ENCODE assay signal across 19 cellular contexts in genomic region chr2:10576456-10576855, GRCh38.
DNase-seq lines count a peak whose midpoint lies in the region; ATAC-seq, FAIRE-seq and TF ChIP-seq lines count a peak whose summit lies in the region.
"Had no signal": no experiment of that assay in that cellular context is flagged by ENCODE, and none has a peak within 500 bp of the region (broad histone marks: within the 10 kb centered on the region; RNA-seq: fewer than 3 reads in every experiment).

No MANE protein-coding gene starts in this region.

- intact Hi-C loops in Caco-2 (cut with micrococcal nuclease; ENCODE audit: unreplicated experiment) = no loop called here

- H3F3A ChIP-seq in GM23248 (ENCODE audit: insufficient read depth) = peaks cover 17% of the 10 kb centered on the region; the same call in 1 of the 2 replicates

- H3K27ac Mint-ChIP-seq in Caco-2 (ENCODE audit: unreplicated experiment) = no peak overlapping the region
- H3K27ac Mint-ChIP-seq: CD4-positive, alpha-beta memory T cell had no signal

- H3K4me1 ChIP-seq in GM23248 (ENCODE audit: insufficient read depth) (peaks cover 15% of the 10 kb centered on the region), keratinocyte (ENCODE audit: control insufficient read depth, extremely low read depth, insufficient read depth, low read length) (peaks cover 43% of the 10 kb centered on the region), Caco-2 (no peaks in the 10 kb centered on the region)

- peaks cover 34% of the 10 kb centered on the region for H3K36me3 ChIP-seq in GM23248 (ENCODE audit: low read depth)
- H3K36me3 ChIP-seq in keratinocyte (ENCODE audit: control insufficient read depth in 2 of 2, extremely low read depth in 1 of 2, insufficient read depth in 2 of 2, low read length in 2 of 2) = peaks cover 10 to 27% of the 10 kb centered on the region in 2 experiments
- H3K36me3 ChIP-seq in Caco-2 (ENCODE audit: control insufficient read depth, insufficient read depth, low read length) = peaks cover 2% of the 10 kb centered on the region

- POLR2A ChIA-PET in Caco-2 (lab: Charles Lee) = no interaction called here

- CTCF ChIA-PET in Caco-2 (lab: Charles Lee) = no interaction called here

- TF ChIP-seq CTCF in keratinocyte (optimal IDR thresholded peaks at IDR 0.05 in 1 of 3, IDR thresholded peaks at IDR 0.05 in 1 of 3, conservative IDR thresholded peaks at IDR 0.05 in 1 of 3; ENCODE audit: extremely low read depth in 1 of 3, insufficient read depth in 2 of 3, low read length in 3 of 3) = no peak
- TF ChIP-seq CTCF in Caco-2 (IDR thresholded peaks at IDR 0.05; ENCODE audit: insufficient read depth in 1 of 2, low read depth in 1 of 2, low read length in 1 of 2, severe bottlenecking in 1 of 2, unreplicated experiment in 1 of 2) = no peak

- FAIRE-seq in keratinocyte (lab: Jason Lieb, UNC) = no peak
- FAIRE-seq: A549 had no signal

- no peaks in the 10 kb centered on the region for H3K9me2 ChIP-seq in GM23248 (ENCODE audit: insufficient read depth)

- H3K4me3 ChIP-seq in GM23248 (no peak overlapping the region), keratinocyte (ENCODE audit: control insufficient read depth in 2 of 3, extremely low read depth in 1 of 3, insufficient read depth in 2 of 3, low read depth in 1 of 3, low read length in 3 of 3) (no peak overlapping the region), Caco-2 (ENCODE audit: low read depth, low read length) (no peak overlapping the region)
- H3K4me3 ChIP-seq: A549, BLaER1 had no signal

- H3K9ac ChIP-seq in GM23248 (no peak overlapping the region), keratinocyte (ENCODE audit: control insufficient read depth, extremely low read depth, insufficient read depth, low read length) (peak overlapping the region; percentile 28)
- H3K9ac ChIP-seq: BLaER1 had no signal

- no peaks in the 10 kb centered on the region for H3K79me2 ChIP-seq in GM23248 (ENCODE audit: insufficient read depth)
- H3K79me2 ChIP-seq in keratinocyte (ENCODE audit: control insufficient read depth, insufficient read depth, low read length) = no peaks in the 10 kb centered on the region

- H3K4me2 ChIP-seq in GM23248 (ENCODE audit: unreplicated experiment) (no peak overlapping the region), keratinocyte (ENCODE audit: control insufficient read depth, extremely low read depth, insufficient read depth, low read depth, low read length) (peak overlapping the region; percentile 66)
- H3K4me2 ChIP-seq: A549, BLaER1 had no signal

- no peak for DNase-seq in GM23248
- DNase-seq in RPMI7951 (ENCODE audit: low read depth) = peak; percentile 16
- DNase-seq in dermis blood vessel endothelial cell = peak; percentile 41
- no peak for DNase-seq in keratinocyte (ENCODE audit: low read depth, low spot score)
- no peak for DNase-seq in SKM-1 treated with dmso at 0.1 percent for 144 hours (lab: John Stamatoyannopoulos, UW; ENCODE audit: unreplicated experiment)
- DNase-seq in Caco-2 = no peak
- DNase-seq: Calu3; CD4-positive, alpha-beta memory T cell; KBM-7; MV-4-11; NCI-H1694 treated with DMSO at 0.1 percent for 48 hours; NCI-H2107; NCI-H510A; NCI-H774; OCI-M1 had no signal

- peaks cover 58% of the 10 kb centered on the region for H3K36me3 Mint-ChIP-seq in Caco-2 (ENCODE audit: insufficient read depth, unreplicated experiment)

- dilution Hi-C loops in keratinocyte (cut with MboI; ENCODE audit: extremely low pct_ligation_motif_present, low sequenced_read_pairs) = no loop called here

- ATAC-seq in HG03175 (IDR thresholded peaks at IDR 0.05; ENCODE audit: unreplicated experiment) (no peak), GM18907 (IDR thresholded peaks at IDR 0.05; ENCODE audit: unreplicated experiment) (no peak)

- no peaks in the 10 kb centered on the region for H3K4me1 Mint-ChIP-seq in Caco-2 (ENCODE audit: low read depth, unreplicated experiment)

- WGBS in GM23248 (ENCODE audit: low coverage in 1 of 2, low lambda C conversion rate in 2 of 2, missing lambda C conversion rate in 2 of 2), 2 experiments = 94 to 96% methylated on average over 5 of the region's 5 CpGs

- no peaks in the 10 kb centered on the region for H3K9me1 ChIP-seq in keratinocyte (ENCODE audit: control insufficient read depth, extremely low read depth, insufficient read depth, low read length)

- peak overlapping the region; percentile 57 for H3K27ac ChIP-seq in GM23248
- peak overlapping the region; percentile 98 for H3K27ac ChIP-seq in keratinocyte (ENCODE audit: control insufficient read depth, insufficient read depth, low read length)
- H3K27ac ChIP-seq: A549, BLaER1 had no signal

- no peaks in the 10 kb centered on the region for H3K9me3 ChIP-seq in GM23248 (ENCODE audit: low read depth)
- no peaks in the 10 kb centered on the region for H3K9me3 ChIP-seq in keratinocyte (ENCODE audit: control insufficient read depth, low read depth, low read length)
- H3K9me3 ChIP-seq in Caco-2 = no peaks in the 10 kb centered on the region
- H3K9me3 ChIP-seq: A549, BLaER1 had no signal

- H3K27me3 ChIP-seq in GM23248 (replicated peaks; ENCODE audit: insufficient read depth) (no peaks in the 10 kb centered on the region), keratinocyte (ENCODE audit: control insufficient read depth, extremely low read depth, insufficient read depth, low read length) (no peaks in the 10 kb centered on the region), Caco-2 (replicated peaks; ENCODE audit: control insufficient read depth, insufficient read depth, low read length) (no peaks in the 10 kb centered on the region)
- H3K27me3 ChIP-seq: BLaER1 had no signal

- H2AFZ ChIP-seq in GM23248 (no peak overlapping the region), keratinocyte (ENCODE audit: control insufficient read depth, low read length) (no peak overlapping the region)

- no peaks in the 10 kb centered on the region for H3K27me3 Mint-ChIP-seq in Caco-2 (ENCODE audit: insufficient read depth, unreplicated experiment)
- H3K27me3 Mint-ChIP-seq: CD4-positive, alpha-beta memory T cell had no signal

- H3K9me3 Mint-ChIP-seq in Caco-2 (ENCODE audit: unreplicated experiment) = no peaks in the 10 kb centered on the region
- H3K9me3 Mint-ChIP-seq: CD4-positive, alpha-beta memory T cell had no signal

- no TSS peak for BruUV-seq in Caco-2 (replicated peaks; lab: Mats Ljungman, UMichigan)

- H3K4me3 Mint-ChIP-seq in Caco-2 (ENCODE audit: unreplicated experiment) = no peak overlapping the region
- H3K4me3 Mint-ChIP-seq: CD4-positive, alpha-beta memory T cell had no signal

- in situ Hi-C loops in GM23248 (cut with MboI) = no loop called here

- H4K20me1 ChIP-seq in GM23248 (ENCODE audit: insufficient read depth) (no peaks in the 10 kb centered on the region), keratinocyte (ENCODE audit: control insufficient read depth, extremely low read depth, insufficient read depth, low read length) (no peaks in the 10 kb centered on the region)
- H4K20me1 ChIP-seq: BLaER1 had no signal

Comparison
In these comparisons a context has a peak if more than half of its experiments do, and no peak if none do; other contexts are left out.
1. DNase-seq: peak in RPMI7951 (single experiment) and dermis blood vessel endothelial cell (single experiment); none in GM23248 (single experiment), keratinocyte (single experiment), SKM-1 treated with dmso at 0.1 percent for 144 hours (single experiment) and Caco-2 (0 of 2).